Comparison of ENCODE assay signal across 8 cellular contexts in the genomic region with DNA sequence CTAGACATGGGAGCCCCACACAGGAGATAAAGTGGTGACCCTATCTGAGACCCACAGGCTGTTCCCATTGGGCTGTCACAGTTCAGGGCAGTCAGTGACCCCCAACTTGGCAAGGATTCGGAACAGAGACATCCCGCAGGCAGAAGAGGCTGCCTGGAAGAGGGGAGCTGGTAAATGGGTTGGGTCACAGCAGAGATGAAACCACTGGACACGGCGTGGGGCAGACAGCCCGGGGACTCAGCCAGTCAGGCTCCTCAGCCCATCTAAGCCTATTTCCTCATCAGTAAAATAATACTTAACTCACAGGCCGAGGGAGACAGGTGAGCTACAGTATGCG. TPM values are rescaled to one million over a fixed set of nuclear protein-coding genes. Genes with fewer than 3 reads are reported as not detected.
DNase-seq lines count a peak whose midpoint lies in the region; ATAC-seq and TF ChIP-seq lines count a peak whose summit lies in the region.

No MANE protein-coding gene starts in this region.

- no peak for ATAC-seq in activated CD8-positive, alpha-beta memory T cell treated with anti-CD3 and anti-CD28 coated beads, Interleukin-2, amount 10 ng/mL, durations not matched to agents 7 days and 5 days
- ATAC-seq in GM21786 (IDR thresholded peaks at IDR 0.05; ENCODE audit: unreplicated experiment) (no peak), HG02840 (IDR thresholded peaks at IDR 0.05; ENCODE audit: low FRiP score, unreplicated experiment) (no peak)

- H3K36me3 Mint-ChIP-seq in activated CD8-positive, alpha-beta memory T cell treated with anti-CD3 and anti-CD28 coated beads, Interleukin-2, amount 10 ng/mL, durations not matched to agents 7 days and 5 days, result peaks cover 23% of the 10 kb centered on the region

- H2AFZ ChIP-seq in fibroblast of lung (ENCODE audit: low read length), result no peak overlapping the region

- CTCF ChIA-PET in activated CD8-positive, alpha-beta memory T cell treated with anti-CD3 and anti-CD28 coated beads, Interleukin-2, amount 10 ng/mL, durations not matched to agents 7 days and 5 days (lab: Charles Lee), result interaction anchor here (0.5 to 4.8 kb wide), 3 partner anchors 9 to 25 kb away, joined by 3 to 18 read pairs (median 12); no protein-coding TSS in a partner anchor

- peaks cover 7% of the 10 kb centered on the region; the same call in 1 of the 2 replicates for H3K36me3 ChIP-seq in SK-N-MC (ENCODE audit: insufficient read depth, low read length)
- H3K36me3 ChIP-seq in fibroblast of lung (ENCODE audit: control insufficient read depth, insufficient read depth, low read length), result no peaks in the 10 kb centered on the region
- H3K36me3 ChIP-seq in skeletal muscle satellite cell (ENCODE audit: insufficient read depth, low read length), result no peaks in the 10 kb centered on the region

- peaks cover 37% of the 10 kb centered on the region for H3K79me2 ChIP-seq in fibroblast of lung (ENCODE audit: control insufficient read depth, insufficient read depth, low read length)

- H3K4me2 ChIP-seq in fibroblast of lung (ENCODE audit: extremely low read depth, insufficient read depth, low read length) (peak overlapping the region; percentile 96), skeletal muscle satellite cell (ENCODE audit: low read length) (peak overlapping the region; percentile 96)

- H3K4me1 ChIP-seq in fibroblast of lung (ENCODE audit: control insufficient read depth, extremely low read depth, insufficient read depth, low read length), result peaks cover 3% of the 10 kb centered on the region
- peaks cover 20% of the 10 kb centered on the region for H3K4me1 ChIP-seq in skeletal muscle satellite cell (ENCODE audit: control insufficient read depth, insufficient read depth, low read length)

- H3K9me3 ChIP-seq in SK-N-MC (ENCODE audit: low read depth, low read length), result no peaks in the 10 kb centered on the region
- H3K9me3 ChIP-seq in fibroblast of lung (ENCODE audit: control insufficient read depth, insufficient read depth, low read depth, low read length), result no peaks in the 10 kb centered on the region
- H3K9me3 ChIP-seq in skeletal muscle satellite cell (replicated peaks; ENCODE audit: low read length), result no peaks in the 10 kb centered on the region

- H3K27ac ChIP-seq in SK-N-MC (no peak overlapping the region), fibroblast of lung (ENCODE audit: insufficient read depth, low read length) (no peak overlapping the region)

- TF ChIP-seq CTCF in fibroblast of lung (conservative IDR thresholded peaks at IDR 0.05 in 1 of 2, IDR thresholded peaks at IDR 0.05 in 1 of 2; ENCODE audit: low read depth in 1 of 2, low read length in 2 of 2), result no peak

- H3K27me3 Mint-ChIP-seq in activated CD8-positive, alpha-beta memory T cell treated with anti-CD3 and anti-CD28 coated beads, Interleukin-2, amount 10 ng/mL, durations not matched to agents 7 days and 5 days, result peaks cover 5% of the 10 kb centered on the region

- H3K4me1 Mint-ChIP-seq in activated CD8-positive, alpha-beta memory T cell treated with anti-CD3 and anti-CD28 coated beads, Interleukin-2, amount 10 ng/mL, durations not matched to agents 7 days and 5 days, result peaks cover 46% of the 10 kb centered on the region

- H3K27ac Mint-ChIP-seq in activated CD8-positive, alpha-beta memory T cell treated with anti-CD3 and anti-CD28 coated beads, Interleukin-2, amount 10 ng/mL, durations not matched to agents 7 days and 5 days, result peak overlapping the region; percentile 79

- H3K27me3 ChIP-seq in fibroblast of lung (ENCODE audit: control insufficient read depth, insufficient read depth, low read length) (no peaks in the 10 kb centered on the region), skeletal muscle satellite cell (ENCODE audit: control insufficient read depth, insufficient read depth, low read length) (no peaks in the 10 kb centered on the region)

- peak overlapping the region; percentile 93 for H3K4me3 Mint-ChIP-seq in activated CD8-positive, alpha-beta memory T cell treated with anti-CD3 and anti-CD28 coated beads, Interleukin-2, amount 10 ng/mL, durations not matched to agents 7 days and 5 days

- no peaks in the 10 kb centered on the region for H4K20me1 ChIP-seq in fibroblast of lung (ENCODE audit: control insufficient read depth, extremely low read depth, insufficient read depth, low read length)

- peak overlapping the region; percentile 80 for H3K9ac ChIP-seq in SK-N-MC (ENCODE audit: insufficient read length)
- H3K9ac ChIP-seq in fibroblast of lung (ENCODE audit: insufficient read depth, low read length), result no peak overlapping the region
- H3K9ac ChIP-seq in skeletal muscle satellite cell (ENCODE audit: low read depth, low read length), result peak overlapping the region; percentile 91

- H3K9me3 Mint-ChIP-seq in activated CD8-positive, alpha-beta memory T cell treated with anti-CD3 and anti-CD28 coated beads, Interleukin-2, amount 10 ng/mL, durations not matched to agents 7 days and 5 days (ENCODE audit: low read depth), result no peaks in the 10 kb centered on the region

- DNase-seq in activated CD8-positive, alpha-beta memory T cell treated with anti-CD3 and anti-CD28 coated beads, Interleukin-2, amount 10 ng/mL, durations not matched to agents 7 days and 5 days, result no peak
- DNase-seq in activated CD8-positive, alpha-beta memory T cell treated with anti-CD3 and anti-CD28 coated beads, Interleukin-2, amount 50 U/mL, for 48 hours, result no peak
- DNase-seq in SK-N-MC (ENCODE audit: low read depth, low spot score) (no peak), fibroblast of lung (ENCODE audit: low read depth in 2 of 2) (no peak), SKM-1 (lab: John Stamatoyannopoulos, UW; ENCODE audit: unreplicated experiment) (no peak)

- peak overlapping the region; percentile 78 for H3K4me3 ChIP-seq in SK-N-MC
- peak overlapping the region in 3 of 4 experiments; percentile 64 to 86 (median 81) for H3K4me3 ChIP-seq in fibroblast of lung (replicated peaks in 1 of 4; ENCODE audit: control extremely low read depth in 1 of 4, insufficient read depth in 1 of 4, low read depth in 3 of 4, low read length in 4 of 4)
- peak overlapping the region; percentile 79 for H3K4me3 ChIP-seq in skeletal muscle satellite cell (ENCODE audit: low read length)

RNA-seq across cellular contexts. Expression of gene CLN6, which starts 1.8 kb away (rescaled TPM):
- 10 to 100 TPM; 60.2 to 64.6 TPM for total RNA-seq in activated CD8-positive, alpha-beta memory T cell treated with anti-CD3 and anti-CD28 coated beads, Interleukin-2, amount 10 ng/mL, durations not matched to agents 7 days and 5 days
- total RNA-seq in fibroblast of lung, result 5.6 and 6.2 TPM in 2 replicates
- polyA plus RNA-seq in fibroblast of lung, result 16.1 and 31.2 TPM in 2 replicates
- 12.1 and 29.9 TPM in 2 replicates for polyA plus RNA-seq in fibroblast of lung (2012)
- polyA minus RNA-seq in fibroblast of lung (ENCODE audit: low replicate concordance), result 51.9 and 109 TPM in 2 replicates
- total RNA-seq in skeletal muscle satellite cell (2012; rRNA removed), result 20.0 and 23.8 TPM in 2 replicates

RNA-seq across cellular contexts. Expression of gene CALML4, which starts 22.6 kb away (rescaled TPM):
- total RNA-seq in activated CD8-positive, alpha-beta memory T cell treated with anti-CD3 and anti-CD28 coated beads, Interleukin-2, amount 10 ng/mL, durations not matched to agents 7 days and 5 days, result 10 to 100 TPM; 11.1 to 13.1 TPM
- total RNA-seq in fibroblast of lung, result 1.0 and 1.8 TPM in 2 replicates
- 1.5 and 2.0 TPM in 2 replicates for polyA plus RNA-seq in fibroblast of lung
- polyA plus RNA-seq in fibroblast of lung (2012), result 1.9 and 2.0 TPM in 2 replicates
- polyA minus RNA-seq in fibroblast of lung (ENCODE audit: low replicate concordance), result 0.44 TPM in 1 of 2 replicates, not detected in the other
- total RNA-seq in skeletal muscle satellite cell (2012; rRNA removed), result 0.25 and 1.3 TPM in 2 replicates

RNA-seq across cellular contexts. Expression of gene FEM1B, which starts 49.8 kb away (rescaled TPM):
- total RNA-seq in activated CD8-positive, alpha-beta memory T cell treated with anti-CD3 and anti-CD28 coated beads, Interleukin-2, amount 10 ng/mL, durations not matched to agents 7 days and 5 days, result 10 to 100 TPM; 48.3 to 50.1 TPM
- 46.7 and 48.4 TPM in 2 replicates for total RNA-seq in fibroblast of lung
- polyA plus RNA-seq in fibroblast of lung, result 20.9 and 38.2 TPM in 2 replicates
- polyA plus RNA-seq in fibroblast of lung (2012), result 12.7 and 26.3 TPM in 2 replicates
- 52.3 and 178 TPM in 2 replicates for polyA minus RNA-seq in fibroblast of lung (ENCODE audit: low replicate concordance)
- total RNA-seq in skeletal muscle satellite cell (2012; rRNA removed), result 36.7 and 42.8 TPM in 2 replicates
